ENCODE assay signal across 13 cellular contexts in genomic region chr10:7488418-7488829, GRCh38.
DNase-seq lines count a peak whose midpoint lies in the region; ATAC-seq and TF ChIP-seq lines count a peak whose summit lies in the region.
"Had no signal": no experiment of that assay in that cellular context is flagged by ENCODE, and none has a peak within 500 bp of the region (broad histone marks: within the 10 kb centered on the region; RNA-seq: fewer than 3 reads in every experiment).

No MANE protein-coding gene starts in this region.

- intact Hi-C loops in tibial artery (cut with DNase I; ENCODE audit: low total_unique reads): no loop called here

- H3K4me1 ChIP-seq in BLaER1 treated with 17β-estradiol and CSF1 and Interleukin-3, amounts not matched to agents 10 nM and 100 nM: peaks cover 49 to 87% (median 72%) of the 10 kb centered on the region in 10 experiments
- no peaks in the 10 kb centered on the region for H3K4me1 ChIP-seq in tibial artery

- no peak overlapping the region for H3K4me3 Mint-ChIP-seq in stimulated activated memory B cell treated with anti-CD40 and anti-IgM and Interleukin-4, amounts not matched to agents 10 μg/mL and 1 μg/mL and 100 μg/mL, for 72 hours
- H3K4me3 Mint-ChIP-seq: activated naive CD8-positive, alpha-beta T cell treated with anti-CD3 and anti-CD28 coated beads, Interleukin-2, amount 10 ng/mL, durations not matched to agents 7 days and 5 days; T-cell had no signal

- no peaks in the 10 kb centered on the region for H4K20me1 ChIP-seq in BLaER1 treated with 17β-estradiol and CSF1 and Interleukin-3, amounts not matched to agents 10 nM and 100 nM

- peaks cover 4% of the 10 kb centered on the region for H3K36me3 Mint-ChIP-seq in stimulated activated memory B cell treated with anti-CD40 and anti-IgM and Interleukin-4, amounts not matched to agents 10 μg/mL and 1 μg/mL and 100 μg/mL, for 72 hours
- H3K36me3 Mint-ChIP-seq: T-cell had no signal

- no peak for ATAC-seq in stimulated activated memory B cell treated with anti-CD40 and anti-IgM and Interleukin-4, amounts not matched to agents 10 μg/mL and 1 μg/mL and 100 μg/mL, for 72 hours
- ATAC-seq in HG03571 (IDR thresholded peaks at IDR 0.05; ENCODE audit: unreplicated experiment): no peak
- ATAC-seq: T-cell had no signal

- H3K27me3 ChIP-seq in BLaER1 treated with 17β-estradiol and CSF1 and Interleukin-3, amounts not matched to agents 10 nM and 100 nM: no peaks in the 10 kb centered on the region
- no peaks in the 10 kb centered on the region for H3K27me3 ChIP-seq in brain microvascular endothelial cell (replicated peaks)
- peaks cover 0 to 10% of the 10 kb centered on the region in 2 donors for H3K27me3 ChIP-seq in tibial artery

- no peak overlapping the region for H3K27ac Mint-ChIP-seq in stimulated activated memory B cell treated with anti-CD40 and anti-IgM and Interleukin-4, amounts not matched to agents 10 μg/mL and 1 μg/mL and 100 μg/mL, for 72 hours
- H3K27ac Mint-ChIP-seq: activated naive CD8-positive, alpha-beta T cell treated with anti-CD3 and anti-CD28 coated beads, Interleukin-2, amount 10 ng/mL, durations not matched to agents 7 days and 5 days had no signal

- H3K27me3 Mint-ChIP-seq in stimulated activated memory B cell treated with anti-CD40 and anti-IgM and Interleukin-4, amounts not matched to agents 10 μg/mL and 1 μg/mL and 100 μg/mL, for 72 hours: no peaks in the 10 kb centered on the region
- H3K27me3 Mint-ChIP-seq: activated naive CD8-positive, alpha-beta T cell treated with anti-CD3 and anti-CD28 coated beads, Interleukin-2, amount 10 ng/mL, durations not matched to agents 7 days and 5 days; T-cell had no signal

- peaks cover 0 to 25% (median 8%) of the 10 kb centered on the region in 11 experiments; a peak in 13 of 22 replicates for H3K9me3 ChIP-seq in BLaER1 treated with 17β-estradiol and CSF1 and Interleukin-3, amounts not matched to agents 10 nM and 100 nM (replicated peaks in 1 of 11)
- H3K9me3 ChIP-seq in tibial artery: no peaks in the 10 kb centered on the region

- H3K4me3 ChIP-seq in BLaER1 treated with 17β-estradiol and CSF1 and Interleukin-3, amounts not matched to agents 10 nM and 100 nM: no peak overlapping the region
- H3K4me3 ChIP-seq in LNCaP clone FGC (ENCODE audit: low read depth, low read length) (no peak overlapping the region), brain microvascular endothelial cell (ENCODE audit: low read depth, low read length) (no peak overlapping the region), tibial artery (no peak overlapping the region)

- no peaks in the 10 kb centered on the region for H3K36me3 ChIP-seq in BLaER1 treated with 17β-estradiol and CSF1 and Interleukin-3, amounts not matched to agents 10 nM and 100 nM
- H3K36me3 ChIP-seq in brain microvascular endothelial cell (replicated peaks): no peaks in the 10 kb centered on the region
- no peaks in the 10 kb centered on the region for H3K36me3 ChIP-seq in tibial artery

- peaks cover 13% of the 10 kb centered on the region for H3K9me3 Mint-ChIP-seq in stimulated activated memory B cell treated with anti-CD40 and anti-IgM and Interleukin-4, amounts not matched to agents 10 μg/mL and 1 μg/mL and 100 μg/mL, for 72 hours

- no peak overlapping the region for H3K27ac ChIP-seq in BLaER1 treated with 17β-estradiol and CSF1 and Interleukin-3, amounts not matched to agents 10 nM and 100 nM
- no peak overlapping the region for H3K27ac ChIP-seq in brain microvascular endothelial cell
- H3K27ac ChIP-seq in tibial artery: no peak overlapping the region

- peak overlapping the region in 8 of 11 experiments; percentile 4 to 59 (median 21); a peak in 11 of 22 replicates for H3K4me2 ChIP-seq in BLaER1 treated with 17β-estradiol and CSF1 and Interleukin-3, amounts not matched to agents 10 nM and 100 nM

- DNase-seq in LNCaP clone FGC (ENCODE audit: low read depth): peak; percentile 17
- DNase-seq in brain microvascular endothelial cell: peak; percentile 19
- DNase-seq in medulla oblongata (ENCODE audit: extremely low spot score): peak; percentile 57
- DNase-seq in tibial artery: no peak
- no peak for DNase-seq in GM13976 (ENCODE audit: low spot score)
- DNase-seq: activated naive CD8-positive, alpha-beta T cell treated with anti-CD3 and anti-CD28 coated beads, Interleukin-2, amount 10 ng/mL, durations not matched to agents 7 days and 5 days; kidney glomerular epithelial cell; NCI-H2171; posterior cingulate gyrus; T-cell had no signal

- TF ChIP-seq CTCF in LNCaP clone FGC (IDR thresholded peaks at IDR 0.05; ENCODE audit: control insufficient read depth, extremely low read depth, insufficient read depth) (no peak), brain microvascular endothelial cell (IDR thresholded peaks at IDR 0.05; ENCODE audit: low read depth, low read length, missing control alignments) (no peak), tibial artery (IDR thresholded peaks at IDR 0.05) (no peak), GM13976 (IDR thresholded peaks at IDR 0.05; ENCODE audit: borderline replicate concordance, control extremely low read depth, extremely low read depth, insufficient read depth, missing control alignments) (no peak)

- peaks cover 60% of the 10 kb centered on the region for H3K4me1 Mint-ChIP-seq in stimulated activated memory B cell treated with anti-CD40 and anti-IgM and Interleukin-4, amounts not matched to agents 10 μg/mL and 1 μg/mL and 100 μg/mL, for 72 hours

- in situ Hi-C loops in brain microvascular endothelial cell (cut with HindIII; ENCODE audit: low pct_ligation_motif_present, low sequenced_read_pairs): no loop called here
- in situ Hi-C loops in GM13976 (cut with MboI; ENCODE audit: low sequenced_read_pairs, unreplicated experiment): no loop called here

- no peak overlapping the region for H3K9ac ChIP-seq in BLaER1 treated with 17β-estradiol and CSF1 and Interleukin-3, amounts not matched to agents 10 nM and 100 nM

Comparison
In these comparisons a context has a peak if more than half of its experiments do, and no peak if none do; other contexts are left out.
1. DNase-seq: peak in LNCaP clone FGC (single experiment), brain microvascular endothelial cell (single experiment) and medulla oblongata (single experiment); none in tibial artery (0 of 2) and GM13976 (single experiment).